In genomic region chr1:230067871-230068814, GRCh38 we compare ENCODE assay signal across 8 cellular contexts. TPM values are rescaled to one million over a fixed set of nuclear protein-coding genes. Genes with fewer than 3 reads are reported as not detected.
DNase-seq lines count a peak whose midpoint lies in the region; ATAC-seq and TF ChIP-seq lines count a peak whose summit lies in the region.

No MANE protein-coding gene starts in this region.

- WGBS in heart left ventricle, 4 donors, result 4 to 7% (median 5%) methylated on average over 47 to 65 of the region's 65 CpGs

- H3K36me3 Mint-ChIP-seq in activated naive CD8-positive, alpha-beta T cell treated with anti-CD3 and anti-CD28 coated beads, Interleukin-2, amount 10 ng/mL, durations not matched to agents 7 days and 5 days, result peaks cover 5% of the 10 kb centered on the region
- no peaks in the 10 kb centered on the region for H3K36me3 Mint-ChIP-seq in osteocyte (ENCODE audit: unreplicated experiment)

- peak overlapping the region; percentile 84 for H3K4me2 ChIP-seq in OCI-LY1 (ENCODE audit: low read length)

- peaks cover 5% of the 10 kb centered on the region; the same call in 1 of the 2 replicates for H3K9me3 ChIP-seq in OCI-LY1 (ENCODE audit: low read length)
- no peaks in the 10 kb centered on the region for H3K9me3 ChIP-seq in heart left ventricle

- peaks cover 3% of the 10 kb centered on the region for H3K9me3 Mint-ChIP-seq in activated naive CD8-positive, alpha-beta T cell treated with anti-CD3 and anti-CD28 coated beads, Interleukin-2, amount 10 ng/mL, durations not matched to agents 7 days and 5 days
- peaks cover 7% of the 10 kb centered on the region for H3K9me3 Mint-ChIP-seq in osteocyte (ENCODE audit: unreplicated experiment)

- H3K9ac ChIP-seq in OCI-LY1 (ENCODE audit: low read length), result peak overlapping the region; percentile 95

- H3K4me3 ChIP-seq in OCI-LY1 (ENCODE audit: low read depth, low read length, poor library complexity, severe bottlenecking) (peak overlapping the region; percentile 88), heart left ventricle (peak overlapping the region; percentile 63 to 97 (median 84))

- H3K27me3 ChIP-seq in OCI-LY1 (ENCODE audit: insufficient read depth, low read length) (no peaks in the 10 kb centered on the region), heart left ventricle (no peaks in the 10 kb centered on the region)

- H3K27ac ChIP-seq in OCI-LY1 (ENCODE audit: low read depth, low read length, poor library complexity, severe bottlenecking) (peak overlapping the region; percentile 24), heart left ventricle (peak overlapping the region; percentile 79 to 92 (median 88))

- TF ChIP-seq POLR2A in heart left ventricle (IDR thresholded peaks at IDR 0.05), result no peak
- TF ChIP-seq POLR2A in GM18505 (IDR thresholded peaks at IDR 0.05; ENCODE audit: borderline replicate concordance, extremely low read depth, insufficient read depth, insufficient read length), result no peak

- TF ChIP-seq CTCF in OCI-LY1 (IDR thresholded peaks at IDR 0.05; ENCODE audit: low read length), result no peak
- peak in 3 of 12 donors; percentile 12 to 34 (median 16) for TF ChIP-seq CTCF in heart left ventricle (IDR thresholded peaks at IDR 0.05)
- peak; percentile 20 for TF ChIP-seq CTCF in osteocyte (IDR thresholded peaks at IDR 0.05)

- POLR2A ChIA-PET in activated naive CD8-positive, alpha-beta T cell treated with anti-CD3 and anti-CD28 coated beads, Interleukin-2, amount 10 ng/mL, durations not matched to agents 7 days and 5 days (lab: Charles Lee), result no interaction called here

- H3K36me3 ChIP-seq in OCI-LY1 (ENCODE audit: insufficient read depth, low read length) (no peaks in the 10 kb centered on the region), heart left ventricle (no peaks in the 10 kb centered on the region)

- H4K20me1 ChIP-seq in OCI-LY1 (ENCODE audit: insufficient read depth, low read length), result no peaks in the 10 kb centered on the region

- no peak for ATAC-seq in activated naive CD8-positive, alpha-beta T cell treated with anti-CD3 and anti-CD28 coated beads, Interleukin-2, amount 10 ng/mL, durations not matched to agents 7 days and 5 days (ENCODE audit: low read depth)
- ATAC-seq in heart left ventricle (peak in 3 of 4 donors; percentile 30 to 51 (median 50)), GM18505 (IDR thresholded peaks at IDR 0.05; ENCODE audit: unreplicated experiment) (no peak)

- DNase-seq in NCI-H1417 (lab: John Stamatoyannopoulos, UW) (peak in 2 of 3 experiments; percentile 63 to 67), NCI-H1417 treated with DMSO at 0.1 percent for 48 hours (lab: John Stamatoyannopoulos, UW) (no peak), heart left ventricle (peak; percentile 31 to 73 (median 41)), osteocyte (ENCODE audit: extremely low spot score, unreplicated experiment) (peak; percentile 84), epidermal melanocyte (ENCODE audit: insufficient read length, low spot score) (no peak)
- peak; percentile 61 for DNase-seq in activated naive CD8-positive, alpha-beta T cell treated with anti-CD3 and anti-CD28 coated beads, Interleukin-2, amount 10 ng/mL, durations not matched to agents 7 days and 5 days

- peak overlapping the region; percentile 83 for H3K27ac Mint-ChIP-seq in activated naive CD8-positive, alpha-beta T cell treated with anti-CD3 and anti-CD28 coated beads, Interleukin-2, amount 10 ng/mL, durations not matched to agents 7 days and 5 days
- peak overlapping the region; percentile 79 for H3K27ac Mint-ChIP-seq in osteocyte (ENCODE audit: unreplicated experiment)

- no peaks in the 10 kb centered on the region for H3K9me2 ChIP-seq in OCI-LY1 (ENCODE audit: low read depth, low read length)

- peaks cover 29% of the 10 kb centered on the region for H3K4me1 Mint-ChIP-seq in activated naive CD8-positive, alpha-beta T cell treated with anti-CD3 and anti-CD28 coated beads, Interleukin-2, amount 10 ng/mL, durations not matched to agents 7 days and 5 days
- H3K4me1 Mint-ChIP-seq in osteocyte (ENCODE audit: unreplicated experiment), result peaks cover 47% of the 10 kb centered on the region

- intact Hi-C loops in heart left ventricle (cut with DNase I), result loop anchor here in 6 of 10 donors (2.0 to 10.0 kb wide), 13 partner anchors 37 to 511 kb away; partner anchors contain the start of gene ABCB10 (in 1 of the 6)

- H3K4me3 Mint-ChIP-seq in activated naive CD8-positive, alpha-beta T cell treated with anti-CD3 and anti-CD28 coated beads, Interleukin-2, amount 10 ng/mL, durations not matched to agents 7 days and 5 days, result peak overlapping the region; percentile 91
- H3K4me3 Mint-ChIP-seq in osteocyte (ENCODE audit: unreplicated experiment), result peak overlapping the region; percentile 93

- H3K79me2 ChIP-seq in OCI-LY1 (ENCODE audit: insufficient read depth, low read length), result peaks cover 49% of the 10 kb centered on the region

- peaks cover 4% of the 10 kb centered on the region for H3K27me3 Mint-ChIP-seq in activated naive CD8-positive, alpha-beta T cell treated with anti-CD3 and anti-CD28 coated beads, Interleukin-2, amount 10 ng/mL, durations not matched to agents 7 days and 5 days
- no peaks in the 10 kb centered on the region for H3K27me3 Mint-ChIP-seq in osteocyte (ENCODE audit: unreplicated experiment)

- H3K4me1 ChIP-seq in OCI-LY1 (ENCODE audit: insufficient read depth, low read length, severe bottlenecking), result peaks cover 44% of the 10 kb centered on the region
- peaks cover 0 to 49% (median 23%) of the 10 kb centered on the region in 12 donors for H3K4me1 ChIP-seq in heart left ventricle

- H3F3A ChIP-seq in OCI-LY1 (ENCODE audit: insufficient read depth, low read length), result no peaks in the 10 kb centered on the region

- no peak overlapping the region for H2AFZ ChIP-seq in OCI-LY1 (ENCODE audit: low read length)

RNA-seq across cellular contexts. Expression of gene GALNT2, which starts 1.1 kb away (rescaled TPM):
- 10 to 100 TPM; 25.3 to 29.0 TPM for total RNA-seq in activated naive CD8-positive, alpha-beta T cell treated with anti-CD3 and anti-CD28 coated beads, Interleukin-2, amount 10 ng/mL, durations not matched to agents 7 days and 5 days
- total RNA-seq in heart left ventricle, result 10 to 100 TPM; 21.0 to 44.9 (median 31.6) TPM
- 10 to 100 TPM; 10.1 to 44.8 TPM for polyA plus RNA-seq in heart left ventricle
- total RNA-seq in osteocyte, result 149 TPM in 2 replicates

Comparison
In these comparisons a context has a peak if more than half of its experiments do, and no peak if none do; other contexts are left out.
1. DNase-seq: peak in NCI-H1417 (2 of 3), activated naive CD8-positive, alpha-beta T cell treated with anti-CD3 and anti-CD28 coated beads, Interleukin-2, amount 10 ng/mL, durations not matched to agents 7 days and 5 days (single experiment), heart left ventricle (5 of 5) and osteocyte (single experiment); none in NCI-H1417 treated with DMSO at 0.1 percent for 48 hours (single experiment) and epidermal melanocyte (single experiment).
2. ATAC-seq: peak in heart left ventricle (3 of 4); none in activated naive CD8-positive, alpha-beta T cell treated with anti-CD3 and anti-CD28 coated beads, Interleukin-2, amount 10 ng/mL, durations not matched to agents 7 days and 5 days (single experiment) and GM18505 (single experiment).